In the genomic region with DNA sequence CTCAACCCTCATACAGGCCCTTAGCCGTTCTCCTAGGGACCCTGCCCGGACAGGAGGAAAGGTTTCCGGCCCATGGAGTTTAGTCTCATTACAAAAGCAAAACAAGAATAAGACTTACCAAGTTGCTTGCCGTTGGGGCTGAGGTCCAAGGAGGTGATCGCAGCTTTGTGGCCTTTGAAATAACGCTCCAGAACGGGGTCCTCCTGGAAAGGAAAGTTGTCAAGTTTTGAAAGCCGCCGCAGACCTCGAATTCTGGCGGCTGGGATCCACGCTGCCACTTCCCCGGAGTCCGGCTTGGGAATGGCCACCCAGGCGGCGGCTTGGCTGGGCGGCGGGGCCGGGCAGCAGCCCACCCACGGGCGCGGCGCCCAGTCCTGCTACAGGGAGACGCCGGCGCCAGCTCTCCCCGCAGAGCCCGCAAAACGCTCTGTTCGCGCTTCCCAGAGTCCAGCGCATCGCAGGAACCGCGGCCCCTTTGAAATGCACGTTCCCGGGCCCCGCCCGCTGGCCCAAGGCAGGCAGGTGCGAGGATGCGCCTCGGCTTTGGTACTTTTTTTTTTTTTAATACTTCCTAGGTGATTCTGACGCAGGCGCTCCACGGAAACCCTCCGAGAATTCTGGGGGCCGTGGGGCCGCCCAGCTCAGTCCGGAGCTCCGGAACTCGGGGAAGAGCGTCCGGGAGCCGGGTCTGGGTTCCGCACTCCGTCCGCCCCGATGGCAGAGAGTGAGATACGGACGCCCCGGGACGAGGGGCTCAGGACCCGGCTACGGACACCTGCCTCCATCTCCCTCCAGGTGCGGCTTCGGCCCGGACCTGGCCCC, we compare ENCODE assay signal across 7 cellular contexts. TPM values are rescaled to one million over a fixed set of nuclear protein-coding genes. Genes with fewer than 3 reads are reported as not detected.
DNase-seq lines count a peak whose midpoint lies in the region; ATAC-seq and TF ChIP-seq lines count a peak whose summit lies in the region.

No MANE protein-coding gene starts in this region.

- H3F3A ChIP-seq in MM.1S (ENCODE audit: insufficient read depth, low read length), result peaks cover 6% of the 10 kb centered on the region; the same call in 1 of the 2 replicates

- H3K36me3 ChIP-seq in HEK293 (ENCODE audit: control insufficient read depth in 2 of 2, insufficient read depth in 1 of 2, low read length in 2 of 2), result peaks cover 0 to 25% of the 10 kb centered on the region in 2 experiments; a peak in 1 of 3 replicates
- H3K36me3 ChIP-seq in MM.1S (replicated peaks; ENCODE audit: insufficient read depth, low read length), result no peaks in the 10 kb centered on the region
- no peaks in the 10 kb centered on the region for H3K36me3 ChIP-seq in effector memory CD4-positive, alpha-beta T cell (ENCODE audit: control insufficient read depth, insufficient read depth, low read length)

- ATAC-seq in GM18502 (IDR thresholded peaks at IDR 0.05; ENCODE audit: poor library complexity, unreplicated experiment), result peak; percentile 30

- no peaks in the 10 kb centered on the region for H3K27me3 Mint-ChIP-seq in mesothelial cell of epicardium (ENCODE audit: low read depth)

- H3K9me2 ChIP-seq in MM.1S (replicated peaks; ENCODE audit: insufficient read depth, low read length), result no peaks in the 10 kb centered on the region

- peak overlapping the region; percentile 84 for H2AFZ ChIP-seq in MM.1S (ENCODE audit: low read length)

- POLR2A ChIA-PET in HEK293 (lab: Yijun Ruan, JAX), result interaction anchor here (0.6 to 1.9 kb wide), 6 partner anchors 70 to 1587 kb away, joined by 3 to 4 read pairs (median 4); no protein-coding TSS in a partner anchor

- H3K79me2 ChIP-seq in MM.1S (ENCODE audit: low read length), result peaks cover 65% of the 10 kb centered on the region

- H4K20me1 ChIP-seq in MM.1S (ENCODE audit: insufficient read depth, low read length), result no peaks in the 10 kb centered on the region

- H3K27ac ChIP-seq in HEK293 (ENCODE audit: extremely low read depth, low read depth, low read length) (peak overlapping the region; percentile 78), MM.1S (ENCODE audit: low read length) (peak overlapping the region; percentile 88)
- peak overlapping the region; percentile 90 for H3K27ac ChIP-seq in effector memory CD4-positive, alpha-beta T cell (ENCODE audit: insufficient read depth, low read length, poor library complexity, severe bottlenecking)

- TF ChIP-seq CTCF in HEK293 (tag by site-specific recombination; IDR thresholded peaks at IDR 0.05), result no peak; the same call in 1 of the 2 replicates
- peak; percentile 15; the same call in 1 of the 2 replicates for TF ChIP-seq CTCF in MM.1S (IDR thresholded peaks at IDR 0.05; ENCODE audit: low read length)
- peak; percentile 38 for TF ChIP-seq CTCF in mesothelial cell of epicardium (IDR thresholded peaks at IDR 0.05; ENCODE audit: unreplicated experiment)

- H3K9me3 ChIP-seq in HEK293 (ENCODE audit: control insufficient read depth, insufficient read depth, low read depth, low read length) (no peaks in the 10 kb centered on the region), MM.1S (replicated peaks; ENCODE audit: insufficient read depth, low read length) (no peaks in the 10 kb centered on the region)
- no peaks in the 10 kb centered on the region for H3K9me3 ChIP-seq in effector memory CD4-positive, alpha-beta T cell (ENCODE audit: control insufficient read depth, low read length)

- peak overlapping the region; percentile 87 for H3K4me3 ChIP-seq in HEK293 (ENCODE audit: low read depth, low read length)
- H3K4me3 ChIP-seq in MM.1S (ENCODE audit: low read length), result peak overlapping the region; percentile 88
- H3K4me3 ChIP-seq in effector memory CD4-positive, alpha-beta T cell (ENCODE audit: insufficient read depth, low read depth, low read length, poor library complexity, severe bottlenecking), result peak overlapping the region; percentile 97

- DNase-seq in MM.1S (peak; percentile 63), mesothelial cell of epicardium (ENCODE audit: low spot score in 2 of 2, unreplicated experiment in 2 of 2) (peak; percentile 31 to 66)
- peak; percentile 24 to 29 for DNase-seq in activated CD4-positive, alpha-beta T cell treated with anti-CD3 and anti-CD28 coated beads, Interleukin-2, amount 50 U/mL, for 24 hours (ENCODE audit: low read depth in 1 of 2, low spot score in 1 of 2)
- DNase-seq in effector memory CD4-positive, alpha-beta T cell, result peak; percentile 18 to 35 (median 32)
- DNase-seq in stimulated activated CD8-positive, alpha-beta memory T cell treated with anti-CD3 and anti-CD28 coated beads, Interleukin-4, amount 100 ng/mL, for 48 hours, result peak; percentile 65

- peak overlapping the region; percentile 88 for H3K9ac ChIP-seq in MM.1S (ENCODE audit: low read length)

- no peaks in the 10 kb centered on the region for H3K27me3 ChIP-seq in MM.1S (replicated peaks; ENCODE audit: insufficient read depth, low read length)
- no peaks in the 10 kb centered on the region for H3K27me3 ChIP-seq in effector memory CD4-positive, alpha-beta T cell (replicated peaks; ENCODE audit: control insufficient read depth, insufficient read depth, low read length, poor library complexity, severe bottlenecking)

- CTCF ChIA-PET in HEK293 (lab: Yijun Ruan, JAX), result interaction anchor here (0.6 to 4.7 kb wide), 14 partner anchors 9 to 899 kb away, joined by 3 to 18 read pairs (median 4); no protein-coding TSS in a partner anchor

- H3K36me3 Mint-ChIP-seq in mesothelial cell of epicardium, result peaks cover 12% of the 10 kb centered on the region

- H3K4me3 Mint-ChIP-seq in mesothelial cell of epicardium, result peak overlapping the region; percentile 91

- H3K27ac Mint-ChIP-seq in mesothelial cell of epicardium, result peak overlapping the region; percentile 69

- H3K4me2 ChIP-seq in MM.1S (ENCODE audit: low read depth, low read length), result peak overlapping the region; percentile 81; the same call in 1 of the 2 replicates

- H3K4me1 Mint-ChIP-seq in mesothelial cell of epicardium, result peaks cover 34% of the 10 kb centered on the region

- H3K9me3 Mint-ChIP-seq in mesothelial cell of epicardium, result no peaks in the 10 kb centered on the region

- H3K4me1 ChIP-seq in HEK293 (ENCODE audit: control insufficient read depth, insufficient read depth, low read length), result no peaks in the 10 kb centered on the region
- H3K4me1 ChIP-seq in MM.1S (ENCODE audit: low read length), result peaks cover 28% of the 10 kb centered on the region
- H3K4me1 ChIP-seq in effector memory CD4-positive, alpha-beta T cell (ENCODE audit: control insufficient read depth, insufficient read depth, low read length, poor library complexity, severe bottlenecking), result peaks cover 14% of the 10 kb centered on the region

TF ChIP-seq in HEK293, 187 proteins besides CTCF, POLR2A, EP300 and RAD21 (continues in another document):
- TF ChIP-seq ZBTB8A (tag by site-specific recombination; IDR thresholded peaks at IDR 0.05) (peak; percentile 88), GLI2 (tag by site-specific recombination; IDR thresholded peaks at IDR 0.05; ENCODE audit: borderline replicate concordance, low read depth) (0 out of 2 replicates have a peak, but pooled peaks have one; percentile 25), ZBTB7A (tag by site-specific recombination; IDR thresholded peaks at IDR 0.05; ENCODE audit: low read depth) (no peak), BCL11B (tag by site-specific recombination; IDR thresholded peaks at IDR 0.05; ENCODE audit: low read depth) (0 out of 2 replicates have a peak, but pooled peaks have one; percentile 22), ZNF280D (tag by site-specific recombination; IDR thresholded peaks at IDR 0.05) (no peak), ZNF423 (tag by site-specific recombination; IDR thresholded peaks at IDR 0.05) (0 out of 2 replicates have a peak, but pooled peaks have one; percentile 55), IKZF3 (tag by site-specific recombination; IDR thresholded peaks at IDR 0.05) (peak; percentile 10; the same call in 1 of the 2 replicates)
- TF ChIP-seq, protein P1, sequence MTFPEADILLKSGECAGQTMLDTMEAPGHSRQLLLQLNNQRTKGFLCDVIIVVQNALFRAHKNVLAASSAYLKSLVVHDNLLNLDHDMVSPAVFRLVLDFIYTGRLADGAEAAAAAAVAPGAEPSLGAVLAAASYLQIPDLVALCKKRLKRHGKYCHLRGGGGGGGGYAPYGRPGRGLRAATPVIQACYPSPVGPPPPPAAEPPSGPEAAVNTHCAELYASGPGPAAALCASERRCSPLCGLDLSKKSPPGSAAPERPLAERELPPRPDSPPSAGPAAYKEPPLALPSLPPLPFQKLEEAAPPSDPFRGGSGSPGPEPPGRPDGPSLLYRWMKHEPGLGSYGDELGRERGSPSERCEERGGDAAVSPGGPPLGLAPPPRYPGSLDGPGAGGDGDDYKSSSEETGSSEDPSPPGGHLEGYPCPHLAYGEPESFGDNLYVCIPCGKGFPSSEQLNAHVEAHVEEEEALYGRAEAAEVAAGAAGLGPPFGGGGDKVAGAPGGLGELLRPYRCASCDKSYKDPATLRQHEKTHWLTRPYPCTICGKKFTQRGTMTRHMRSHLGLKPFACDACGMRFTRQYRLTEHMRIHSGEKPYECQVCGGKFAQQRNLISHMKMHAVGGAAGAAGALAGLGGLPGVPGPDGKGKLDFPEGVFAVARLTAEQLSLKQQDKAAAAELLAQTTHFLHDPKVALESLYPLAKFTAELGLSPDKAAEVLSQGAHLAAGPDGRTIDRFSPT (tag by site-specific recombination; IDR thresholded peaks at IDR 0.05), result peak; percentile 9; the same call in 1 of the 2 replicates

RNA-seq across cellular contexts. Expression of gene GALNT4, which starts 0.6 kb away (rescaled TPM):
- total RNA-seq in mesothelial cell of epicardium, result 6.4 to 7.2 TPM (median 6.4 TPM) in 3 replicates

RNA-seq across cellular contexts. Expression of gene POC1B, which starts 0.6 kb away (rescaled TPM):
- 11.9 to 12.5 TPM (median 12.1 TPM) in 3 replicates for total RNA-seq in mesothelial cell of epicardium

Comparison
In these comparisons a context has a peak if more than half of its experiments do, and no peak if none do; other contexts are left out.
1. Peak in every context shown above with its lines: DNase-seq, ATAC-seq, H3K4me3 ChIP-seq and H3K27ac ChIP-seq.